8 cellular contexts compared by ENCODE assay signal in the genomic region with DNA sequence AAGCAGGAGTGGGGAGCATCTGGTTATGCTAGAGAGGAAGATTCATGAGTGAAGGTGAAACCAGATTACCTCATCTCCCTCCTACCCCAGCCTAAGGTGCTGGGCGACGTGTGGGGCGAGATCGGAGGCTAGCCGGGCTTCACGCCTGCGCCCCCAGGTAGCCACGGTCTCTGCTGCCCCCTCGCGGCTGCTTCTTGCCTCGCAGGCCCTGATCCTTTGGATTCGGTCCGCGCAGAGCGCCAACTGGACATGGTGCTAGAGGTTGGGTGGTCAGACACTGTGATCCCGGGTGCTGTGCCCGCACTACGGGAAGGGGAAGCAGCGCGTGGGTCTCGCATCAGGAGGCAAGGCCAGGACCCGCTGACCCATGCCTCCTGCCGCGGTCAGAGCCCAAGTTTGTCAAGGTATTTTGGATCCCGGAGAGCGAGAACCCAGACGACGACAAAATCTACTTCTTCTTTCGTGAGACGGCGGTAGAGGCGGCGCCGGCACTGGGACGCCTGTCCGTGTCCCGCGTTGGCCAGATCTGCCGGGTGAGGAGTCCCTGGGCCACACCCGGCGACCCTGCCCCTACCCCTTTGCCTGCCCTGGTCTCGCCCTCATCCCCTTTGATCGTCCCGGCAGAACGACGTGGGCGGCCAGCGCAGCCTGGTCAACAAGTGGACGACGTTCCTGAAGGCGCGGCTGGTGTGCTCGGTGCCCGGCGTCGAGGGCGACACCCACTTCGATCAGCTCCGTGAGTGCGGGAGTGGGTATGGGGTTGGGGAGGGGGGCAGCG. TPM values are rescaled to one million over a fixed set of nuclear protein-coding genes. Genes with fewer than 3 reads are reported as not detected.
A peak's percentile ranks its signal among the peaks of the same experiment; 100 is the strongest.
DNase-seq lines count a peak whose midpoint lies in the region; ATAC-seq and TF ChIP-seq lines count a peak whose summit lies in the region.

No MANE protein-coding gene starts in this region.

- ATAC-seq in GM23338, result peak; percentile 35
- ATAC-seq in activated naive CD8-positive, alpha-beta T cell treated with anti-CD3 and anti-CD28 coated beads, Interleukin-2, amount 10 ng/mL, durations not matched to agents 7 days and 5 days (ENCODE audit: low read depth), result peak; percentile 87
- ATAC-seq in heart right ventricle, result peak; percentile 43 to 84 (median 70)
- peak; percentile 81 to 88 for ATAC-seq in upper lobe of left lung (ENCODE audit: low FRiP score in 2 of 2)

- H3K36me3 Mint-ChIP-seq in GM23338 (ENCODE audit: low read depth), result no peaks in the 10 kb centered on the region
- no peaks in the 10 kb centered on the region for H3K36me3 Mint-ChIP-seq in activated naive CD8-positive, alpha-beta T cell treated with anti-CD3 and anti-CD28 coated beads, Interleukin-2, amount 10 ng/mL, durations not matched to agents 7 days and 5 days

- H2AFZ ChIP-seq in GM23338 (peak overlapping the region; percentile 85; the same call in 1 of the 2 replicates), SU-DHL-6 (ENCODE audit: low read depth, low read length, severe bottlenecking) (no peak overlapping the region)

- H3K27me3 Mint-ChIP-seq in GM23338 (ENCODE audit: insufficient read depth, low read depth, poor library complexity), result peaks cover 55% of the 10 kb centered on the region
- H3K27me3 Mint-ChIP-seq in activated naive CD8-positive, alpha-beta T cell treated with anti-CD3 and anti-CD28 coated beads, Interleukin-2, amount 10 ng/mL, durations not matched to agents 7 days and 5 days, result peaks cover 41% of the 10 kb centered on the region

- H3K4me2 ChIP-seq in GM23338 (peak overlapping the region; percentile 75), SU-DHL-6 (ENCODE audit: low read depth, low read length, poor library complexity, severe bottlenecking) (peak overlapping the region; percentile 45)

- H3K4me1 ChIP-seq in GM23338 (ENCODE audit: insufficient read depth) (peaks cover 17% of the 10 kb centered on the region), heart right ventricle (peaks cover 2 to 60% (median 42%) of the 10 kb centered on the region in 9 donors), upper lobe of left lung (peaks cover 35 to 69% (median 51%) of the 10 kb centered on the region in 4 donors)

- peak in 1 of 4 donors; percentile 27 for TF ChIP-seq POLR2A in upper lobe of left lung (IDR thresholded peaks at IDR 0.05)

- H3K9me2 ChIP-seq in GM23338 (ENCODE audit: insufficient read depth), result no peaks in the 10 kb centered on the region
- no peaks in the 10 kb centered on the region for H3K9me2 ChIP-seq in SU-DHL-6 (replicated peaks; ENCODE audit: insufficient read depth, low read length)

- WGBS in heart right ventricle, 2 donors, result 6% methylated on average over 61 of the region's 61 CpGs
- WGBS in upper lobe of left lung, 2 donors, result 0 to 5% methylated on average over 7 to 57 of the region's 61 CpGs

- intact Hi-C loops in heart right ventricle (cut with DNase I), result loop anchor here (1.0 to 10.0 kb wide), 13 partner anchors 46 to 154 kb away; a partner anchor contains a TSS
- intact Hi-C loops in posterior vena cava (cut with DNase I), result loop anchor here (2.0 to 5.0 kb wide), 3 partner anchors 46 to 1536 kb away; no protein-coding TSS in a partner anchor

- H4K20me1 ChIP-seq in GM23338 (replicated peaks; ENCODE audit: insufficient read depth) (no peaks in the 10 kb centered on the region), SU-DHL-6 (ENCODE audit: low read depth, low read length) (no peaks in the 10 kb centered on the region)

- H3K9me3 Mint-ChIP-seq in GM23338, result no peaks in the 10 kb centered on the region
- H3K9me3 Mint-ChIP-seq in activated naive CD8-positive, alpha-beta T cell treated with anti-CD3 and anti-CD28 coated beads, Interleukin-2, amount 10 ng/mL, durations not matched to agents 7 days and 5 days, result no peaks in the 10 kb centered on the region

- POLR2A ChIA-PET in activated naive CD8-positive, alpha-beta T cell treated with anti-CD3 and anti-CD28 coated beads, Interleukin-2, amount 10 ng/mL, durations not matched to agents 7 days and 5 days (lab: Charles Lee), result interaction anchor here (0.6 kb wide), 1 partner anchor 30 kb away, joined by 3 read pairs; no protein-coding TSS in a partner anchor

- DNase-seq in ELF-1 (ENCODE audit: low read depth, low spot score) (peak; percentile 93), GM23338 (ENCODE audit: low spot score) (peak; percentile 90), M059J (ENCODE audit: low read depth) (peak; percentile 70), heart right ventricle (peak; percentile 83 to 90), posterior vena cava (ENCODE audit: low spot score) (peak; percentile 96), upper lobe of left lung (peak; percentile 93 to 97)
- peak; percentile 95 for DNase-seq in activated naive CD8-positive, alpha-beta T cell treated with anti-CD3 and anti-CD28 coated beads, Interleukin-2, amount 10 ng/mL, durations not matched to agents 7 days and 5 days

- H3K9ac ChIP-seq in SU-DHL-6 (ENCODE audit: low read length), result no peak overlapping the region

- H3F3A ChIP-seq in GM23338 (replicated peaks; ENCODE audit: low read depth) (peaks cover 12% of the 10 kb centered on the region; the same call in 1 of the 2 replicates), SU-DHL-6 (ENCODE audit: insufficient read depth) (no peaks in the 10 kb centered on the region)

- H3K27ac Mint-ChIP-seq in GM23338, result no peak overlapping the region
- H3K27ac Mint-ChIP-seq in activated naive CD8-positive, alpha-beta T cell treated with anti-CD3 and anti-CD28 coated beads, Interleukin-2, amount 10 ng/mL, durations not matched to agents 7 days and 5 days, result no peak overlapping the region

- H3K4me3 ChIP-seq in GM23338, result peak overlapping the region; percentile 53
- no peak overlapping the region for H3K4me3 ChIP-seq in SU-DHL-6 (ENCODE audit: insufficient read depth, low read length, poor library complexity, severe bottlenecking)
- peak overlapping the region in 9 of 10 donors; percentile 18 to 54 (median 38) for H3K4me3 ChIP-seq in heart right ventricle
- peak overlapping the region in 3 of 4 donors; percentile 27 to 48 (median 46) for H3K4me3 ChIP-seq in upper lobe of left lung

- H3K9me3 ChIP-seq in SU-DHL-6 (ENCODE audit: insufficient read depth, low read length) (no peaks in the 10 kb centered on the region), heart right ventricle (no peaks in the 10 kb centered on the region), upper lobe of left lung (no peaks in the 10 kb centered on the region)

- H3K4me3 Mint-ChIP-seq in GM23338, result peak overlapping the region; percentile 64
- H3K4me3 Mint-ChIP-seq in activated naive CD8-positive, alpha-beta T cell treated with anti-CD3 and anti-CD28 coated beads, Interleukin-2, amount 10 ng/mL, durations not matched to agents 7 days and 5 days, result peak overlapping the region; percentile 70

- H3K79me2 ChIP-seq in GM23338 (replicated peaks; ENCODE audit: insufficient read depth) (no peaks in the 10 kb centered on the region), SU-DHL-6 (ENCODE audit: insufficient read depth, low read length) (no peaks in the 10 kb centered on the region)

- H3K36me3 ChIP-seq in GM23338 (ENCODE audit: insufficient read depth), result no peaks in the 10 kb centered on the region
- no peaks in the 10 kb centered on the region for H3K36me3 ChIP-seq in SU-DHL-6 (ENCODE audit: low read length)
- peaks cover 0 to 8% (median 0%) of the 10 kb centered on the region in 9 donors for H3K36me3 ChIP-seq in heart right ventricle
- H3K36me3 ChIP-seq in upper lobe of left lung, result peaks cover 0 to 27% (median 8%) of the 10 kb centered on the region in 4 donors

- no peak for TF ChIP-seq EP300 in upper lobe of left lung (IDR thresholded peaks at IDR 0.05)

- H3K4me1 Mint-ChIP-seq in GM23338, result peaks cover 44% of the 10 kb centered on the region
- H3K4me1 Mint-ChIP-seq in activated naive CD8-positive, alpha-beta T cell treated with anti-CD3 and anti-CD28 coated beads, Interleukin-2, amount 10 ng/mL, durations not matched to agents 7 days and 5 days, result peaks cover 25% of the 10 kb centered on the region

- peaks cover 52% of the 10 kb centered on the region for H3K27me3 ChIP-seq in GM23338 (ENCODE audit: insufficient read depth)
- H3K27me3 ChIP-seq in SU-DHL-6 (ENCODE audit: low read length), result no peaks in the 10 kb centered on the region
- H3K27me3 ChIP-seq in heart right ventricle, result peaks cover 0 to 47% (median 10%) of the 10 kb centered on the region in 7 donors
- peaks cover 0 to 13% (median 5%) of the 10 kb centered on the region in 4 donors for H3K27me3 ChIP-seq in upper lobe of left lung

- TF ChIP-seq CTCF in GM23338 (conservative IDR thresholded peaks at IDR 0.05; ENCODE audit: low read depth in 2 of 2), result peak; percentile 89 to 100
- peak; percentile 96 for TF ChIP-seq CTCF in SU-DHL-6 (IDR thresholded peaks at IDR 0.05; ENCODE audit: insufficient read depth, low read length, poor library complexity, severe bottlenecking)
- peak; percentile 96 to 99 (median 98) for TF ChIP-seq CTCF in heart right ventricle (IDR thresholded peaks at IDR 0.05)
- peak; percentile 98 to 100 (median 100) for TF ChIP-seq CTCF in upper lobe of left lung (IDR thresholded peaks at IDR 0.05)

- H3K27ac ChIP-seq in GM23338 (ENCODE audit: low read depth), result no peak overlapping the region
- no peak overlapping the region for H3K27ac ChIP-seq in SU-DHL-6 (ENCODE audit: low read depth, low read length)
- peak overlapping the region in 5 of 10 donors; percentile 1 to 44 (median 41) for H3K27ac ChIP-seq in heart right ventricle
- peak overlapping the region in 3 of 4 donors; percentile 60 to 70 (median 65) for H3K27ac ChIP-seq in upper lobe of left lung

RNA-seq across cellular contexts. Expression of a gene that starts 4.2 kb away (rescaled TPM):
- total RNA-seq in GM23338 (2014; rRNA removed; shearing (Covaris generic)), result 2.4 and 8.0 TPM in 2 replicates
- polyA plus RNA-seq in GM23338 (2016; fragmentation: Nextera tagmentation; extraction: Ambion mirVana) (3.0 and 3.3 TPM in 2 replicates), heart right ventricle (10 to 100 TPM; 21.2 to 46.7 TPM)
- total RNA-seq in M059J (2014; rRNA removed; shearing (Covaris generic)), result 12.0 and 22.5 TPM in 2 replicates
- 1 to 10 TPM in 1 of 2 experiments, under 1 TPM in 1; 0.36 to 1.0 TPM for total RNA-seq in activated naive CD8-positive, alpha-beta T cell treated with anti-CD3 and anti-CD28 coated beads, Interleukin-2, amount 10 ng/mL, durations not matched to agents 7 days and 5 days
- total RNA-seq in heart right ventricle (10 to 100 TPM; 14.9 to 28.8 (median 21.9) TPM), posterior vena cava (10 to 100 TPM; 18.6 to 39.7 TPM), upper lobe of left lung (100 to 1,000 TPM in 5 of 6 donors, 10 to 100 TPM in 1; 98.3 to 242 (median 122) TPM)

RNA-seq across cellular contexts. Expression of a gene that starts 5.8 kb away (rescaled TPM):
- total RNA-seq in GM23338 (2014; rRNA removed; shearing (Covaris generic)), result 0.59 and 1.5 TPM in 2 replicates
- polyA plus RNA-seq in GM23338 (2016; fragmentation: Nextera tagmentation; extraction: Ambion mirVana), result 0.86 and 1.5 TPM in 2 replicates
- total RNA-seq in M059J (2014; rRNA removed; shearing (Covaris generic)), result not detected in 2 replicates
- total RNA-seq in activated naive CD8-positive, alpha-beta T cell treated with anti-CD3 and anti-CD28 coated beads, Interleukin-2, amount 10 ng/mL, durations not matched to agents 7 days and 5 days, result not detected
- total RNA-seq in heart right ventricle, result 10 to 100 TPM; 13.2 to 45.2 (median 33.2) TPM
- polyA plus RNA-seq in heart right ventricle, result 10 to 100 TPM in 1 of 2 donors, 1 to 10 TPM in 1; 1.9 to 26.3 TPM
- total RNA-seq in posterior vena cava, result under 1 TPM in 1 of 2 donors, not detected in 1; 0.37 TPM
- under 1 TPM in 2 of 6 donors, not detected in 4; 0.14 to 0.59 TPM for total RNA-seq in upper lobe of left lung

RNA-seq across cellular contexts. Expression of a gene that starts 19.1 kb away (rescaled TPM):
- 91.5 and 92.4 TPM in 2 replicates for total RNA-seq in GM23338 (2014; rRNA removed; shearing (Covaris generic))
- polyA plus RNA-seq in GM23338 (2016; fragmentation: Nextera tagmentation; extraction: Ambion mirVana), result 80.8 and 89.7 TPM in 2 replicates
- total RNA-seq in M059J (2014; rRNA removed; shearing (Covaris generic)), result 49.3 and 50.4 TPM in 2 replicates
- total RNA-seq in activated naive CD8-positive, alpha-beta T cell treated with anti-CD3 and anti-CD28 coated beads, Interleukin-2, amount 10 ng/mL, durations not matched to agents 7 days and 5 days, result 10 to 100 TPM; 50.0 to 59.0 TPM
- 10 to 100 TPM; 45.3 to 96.2 (median 54.1) TPM for total RNA-seq in heart right ventricle
- 100 to 1,000 TPM in 1 of 2 donors, 10 to 100 TPM in 1; 88.1 to 123 TPM for polyA plus RNA-seq in heart right ventricle
- total RNA-seq in posterior vena cava, result 10 to 100 TPM; 47.3 to 53.3 TPM
- total RNA-seq in upper lobe of left lung, result 100 to 1,000 TPM in 2 of 6 donors, 10 to 100 TPM in 4; 45.4 to 126 (median 77.5) TPM

RNA-seq across cellular contexts. Expression of a gene that starts 26.1 kb away (rescaled TPM):
- 2.5 and 7.1 TPM in 2 replicates for total RNA-seq in GM23338 (2014; rRNA removed; shearing (Covaris generic))
- 2.4 and 3.7 TPM in 2 replicates for polyA plus RNA-seq in GM23338 (2016; fragmentation: Nextera tagmentation; extraction: Ambion mirVana)
- 1.6 and 3.0 TPM in 2 replicates for total RNA-seq in M059J (2014; rRNA removed; shearing (Covaris generic))
- total RNA-seq in activated naive CD8-positive, alpha-beta T cell treated with anti-CD3 and anti-CD28 coated beads, Interleukin-2, amount 10 ng/mL, durations not matched to agents 7 days and 5 days, result 1 to 10 TPM; 5.9 to 7.0 TPM
- total RNA-seq in heart right ventricle, result 1 to 10 TPM in 8 of 10 donors, under 1 TPM in 2; 0.80 to 3.0 (median 1.9) TPM
- 1 to 10 TPM; 2.0 to 2.8 TPM for polyA plus RNA-seq in heart right ventricle
- 1 to 10 TPM; 2.5 to 3.9 TPM for total RNA-seq in posterior vena cava
- total RNA-seq in upper lobe of left lung, result 1 to 10 TPM in 5 of 6 donors, under 1 TPM in 1; 0.33 to 5.7 (median 3.1) TPM

RNA-seq across cellular contexts. Expression of a gene that starts 26.1 kb away (rescaled TPM):
- 11.3 and 16.7 TPM in 2 replicates for total RNA-seq in GM23338 (2014; rRNA removed; shearing (Covaris generic))
- 11.2 and 12.1 TPM in 2 replicates for polyA plus RNA-seq in GM23338 (2016; fragmentation: Nextera tagmentation; extraction: Ambion mirVana)
- total RNA-seq in M059J (2014; rRNA removed; shearing (Covaris generic)), result 6.9 and 8.9 TPM in 2 replicates
- 10 to 100 TPM; 34.3 to 37.7 TPM for total RNA-seq in activated naive CD8-positive, alpha-beta T cell treated with anti-CD3 and anti-CD28 coated beads, Interleukin-2, amount 10 ng/mL, durations not matched to agents 7 days and 5 days
- total RNA-seq in heart right ventricle, result 10 to 100 TPM in 1 of 10 donors, 1 to 10 TPM in 9; 7.7 to 11.1 (median 8.2) TPM
- 10 to 100 TPM in 1 of 2 donors, 1 to 10 TPM in 1; 6.4 to 13.5 TPM for polyA plus RNA-seq in heart right ventricle
- total RNA-seq in posterior vena cava, result 10 to 100 TPM in 1 of 2 donors, 1 to 10 TPM in 1; 9.1 to 11.1 TPM
- 10 to 100 TPM; 12.1 to 34.5 (median 15.1) TPM for total RNA-seq in upper lobe of left lung

Comparison
In these comparisons a context has a peak if more than half of its experiments do, and no peak if none do; other contexts are left out.
1. ATAC-seq: peak in every context shown above with its lines; median percentile 87 in activated naive CD8-positive, alpha-beta T cell treated with anti-CD3 and anti-CD28 coated beads, Interleukin-2, amount 10 ng/mL, durations not matched to agents 7 days and 5 days; 84 in upper lobe of left lung; 70 in heart right ventricle; 35 in GM23338.
2. H3K27ac ChIP-seq: peak in upper lobe of left lung (3 of 4); none in GM23338 (single experiment) and SU-DHL-6 (single experiment).
3. Peak in every context shown above with its lines, with median percentiles within 50 percentile points of each other: DNase-seq and CTCF ChIP-seq.